In genomic region chr16:11101283-11101682, GRCh38 we compare ENCODE assay signal across 13 cellular contexts.
DNase-seq lines count a peak whose midpoint lies in the region; ATAC-seq, FAIRE-seq and TF ChIP-seq lines count a peak whose summit lies in the region.
"Had no signal": no experiment of that assay in that cellular context is flagged by ENCODE, and none has a peak within 500 bp of the region (broad histone marks: within the 10 kb centered on the region; RNA-seq: fewer than 3 reads in every experiment).

No MANE protein-coding gene starts in this region.

- no peak overlapping the region for H3K4me3 Mint-ChIP-seq in stimulated activated naive CD8-positive, alpha-beta T cell treated with anti-CD3 and anti-CD28 coated beads, Interleukin-15, Interleukin-2, amounts not matched to agents 100 ng/mL and 50 ng/mL, for 24 hours
- H3K4me3 Mint-ChIP-seq in nephron, result no peak overlapping the region

- TF ChIP-seq RAD21 in K562 (CRISPR knock-in tag; conservative IDR thresholded peaks at IDR 0.05 in 1 of 2, IDR thresholded peaks at IDR 0.05 in 1 of 2), result no peak

- peak overlapping the region; percentile 1 to 22; a peak in 1 of 4 replicates for H3K9ac ChIP-seq in K562 (ENCODE audit: insufficient read depth in 1 of 2, low read depth in 2 of 2, low read length in 2 of 2)
- H3K9ac ChIP-seq: parathyroid adenoma had no signal

- TF ChIP-seq POLR2A in K562 (conservative IDR thresholded peaks at IDR 0.05) (no peak), vagina (IDR thresholded peaks at IDR 0.05) (no peak)

- POLR2A ChIA-PET in K562 (lab: Yijun Ruan, JAX), result interaction anchor here (0.6 to 3.7 kb wide), 2 partner anchors 135 to 154 kb away, joined by 4 to 36 read pairs; partner anchors contain the start of gene SOCS1

- no peaks in the 10 kb centered on the region for H3K27me3 Mint-ChIP-seq in stimulated activated naive CD8-positive, alpha-beta T cell treated with anti-CD3 and anti-CD28 coated beads, Interleukin-15, Interleukin-2, amounts not matched to agents 100 ng/mL and 50 ng/mL, for 24 hours
- H3K27me3 Mint-ChIP-seq in nephron (ENCODE audit: low read depth), result no peaks in the 10 kb centered on the region

- in situ Hi-C loops in K562 (cut with MboI), result loop anchor here (10.0 kb wide), 1 partner anchor 244 kb away; the partner anchor contains the start of gene RMI2

- peaks cover 25% of the 10 kb centered on the region for H3K36me3 Mint-ChIP-seq in stimulated activated naive CD8-positive, alpha-beta T cell treated with anti-CD3 and anti-CD28 coated beads, Interleukin-15, Interleukin-2, amounts not matched to agents 100 ng/mL and 50 ng/mL, for 24 hours (ENCODE audit: low read depth)
- H3K36me3 Mint-ChIP-seq in nephron (ENCODE audit: low read depth), result no peaks in the 10 kb centered on the region

- WGBS in K562 (ENCODE audit: insufficient coverage, low coverage, missing lambda C conversion rate), result 27% methylated on average over 5 of the region's 6 CpGs

- H3K4me1 Mint-ChIP-seq in stimulated activated naive CD8-positive, alpha-beta T cell treated with anti-CD3 and anti-CD28 coated beads, Interleukin-15, Interleukin-2, amounts not matched to agents 100 ng/mL and 50 ng/mL, for 24 hours (ENCODE audit: low read depth), result peaks cover 90% of the 10 kb centered on the region
- peaks cover 86% of the 10 kb centered on the region for H3K4me1 Mint-ChIP-seq in nephron

- no peak overlapping the region for H2AFZ ChIP-seq in K562 (ENCODE audit: low read depth, low read length)
- H2AFZ ChIP-seq: parathyroid adenoma had no signal

- no peaks in the 10 kb centered on the region for H3K9me3 ChIP-seq in K562 (replicated peaks; ENCODE audit: control insufficient read depth, insufficient read depth, low read depth, low read length)
- no peaks in the 10 kb centered on the region for H3K9me3 ChIP-seq in vagina
- H3K9me3 ChIP-seq: lower lobe of right lung had no signal

- peak overlapping the region; percentile 91 for H3K27ac Mint-ChIP-seq in stimulated activated naive CD8-positive, alpha-beta T cell treated with anti-CD3 and anti-CD28 coated beads, Interleukin-15, Interleukin-2, amounts not matched to agents 100 ng/mL and 50 ng/mL, for 24 hours
- peak overlapping the region; percentile 81 to 97 (median 95) for H3K27ac Mint-ChIP-seq in nephron

- H3K36me3 ChIP-seq in K562 (ENCODE audit: control insufficient read depth, insufficient read depth, low read length) (peaks cover 13% of the 10 kb centered on the region; the same call in 1 of the 3 replicates), vagina (no peaks in the 10 kb centered on the region)

- ATAC-seq in stimulated activated naive CD8-positive, alpha-beta T cell treated with anti-CD3 and anti-CD28 coated beads, Interleukin-15, Interleukin-2, amounts not matched to agents 100 U/mL and 50 U/mL, for 24 hours, result no peak
- no peak; the same call in 2 of the 3 replicates for ATAC-seq in K562
- no peak for ATAC-seq in GM19452 (IDR thresholded peaks at IDR 0.05; ENCODE audit: unreplicated experiment)
- ATAC-seq: lower lobe of right lung had no signal

- intact Hi-C loops in K562 (cut with micrococcal nuclease), result loop anchor here (2.0 kb wide), 1 partner anchor 28 kb away; no protein-coding TSS in a partner anchor
- intact Hi-C loops in vagina (cut with DNase I), result loop anchor here (10.0 kb wide), 1 partner anchor 126 kb away; no protein-coding TSS in a partner anchor

- 0 out of 2 replicates have a peak, but pooled peaks cover 7% of the 10 kb centered on the region for H4K20me1 ChIP-seq in K562 (replicated peaks; ENCODE audit: control insufficient read depth, insufficient read depth, low read length)

- no peak for FAIRE-seq in K562 (lab: Jason Lieb, UNC)

- H3K27me3 ChIP-seq in K562 (ENCODE audit: control insufficient read depth in 2 of 2, insufficient read depth in 2 of 2, low read length in 2 of 2) (no peaks in the 10 kb centered on the region), vagina (no peaks in the 10 kb centered on the region)

- H3K4me3 ChIP-seq in K562 (no peak overlapping the region), vagina (no peak overlapping the region)
- H3K4me3 ChIP-seq: coronary artery, lower lobe of right lung had no signal

- H3K9me3 Mint-ChIP-seq in stimulated activated naive CD8-positive, alpha-beta T cell treated with anti-CD3 and anti-CD28 coated beads, Interleukin-15, Interleukin-2, amounts not matched to agents 100 ng/mL and 50 ng/mL, for 24 hours, result no peaks in the 10 kb centered on the region
- no peaks in the 10 kb centered on the region for H3K9me3 Mint-ChIP-seq in nephron

- H3K27ac ChIP-seq in K562 (ENCODE audit: extremely low read depth, low read depth, low read length) (peak overlapping the region; percentile 61; the same call in 2 of the 3 replicates), vagina (peak overlapping the region; percentile 79)
- H3K27ac ChIP-seq: parathyroid adenoma had no signal

- CTCF ChIA-PET in K562 (lab: Yijun Ruan, JAX; ENCODE audit: low intra/inter-chr PET ratio), result interaction anchor here (0.8 to 2.1 kb wide), 2 partner anchors 130 to 154 kb away, joined by 3 to 9 read pairs; partner anchors contain the start of gene SOCS1

- TF ChIP-seq CTCF in K562 (IDR thresholded peaks at IDR 0.05 in 2 of 3, conservative IDR thresholded peaks at IDR 0.05 in 1 of 3; ENCODE audit: insufficient read depth in 2 of 3, low read depth in 1 of 3, low read length in 3 of 3), result no peak
- no peak for TF ChIP-seq CTCF in nephron (IDR thresholded peaks at IDR 0.05; ENCODE audit: unreplicated experiment in 3 of 3)
- no peak for TF ChIP-seq CTCF in vagina (IDR thresholded peaks at IDR 0.05)
- no peak for TF ChIP-seq CTCF in GM10266 (IDR thresholded peaks at IDR 0.05; ENCODE audit: control insufficient read depth, insufficient read depth, low read depth, missing control alignments)

- H3K4me2 ChIP-seq in K562 (ENCODE audit: insufficient read depth, low read length), result no peak overlapping the region

- no TSS peak for BruUV-seq in K562 (replicated peaks; lab: Mats Ljungman, UMichigan)

- DNase-seq in stimulated activated naive CD8-positive, alpha-beta T cell treated with anti-CD3 and anti-CD28 coated beads, Interleukin-15, Interleukin-2, amounts not matched to agents 100 U/mL and 50 U/mL, for 24 hours, result no peak
- DNase-seq in K562 (ENCODE audit: extremely low read depth in 1 of 4, low spot score in 3 of 4), result no peak
- no peak for DNase-seq in vagina (ENCODE audit: extremely low spot score in 2 of 2)
- no peak for DNase-seq in GM10266 (ENCODE audit: extremely low spot score)
- DNase-seq in NCI-H1417 (lab: John Stamatoyannopoulos, UW), result no peak
- DNase-seq: amniotic stem cell, lower lobe of right lung, SHP77 had no signal

- TF ChIP-seq EP300 in K562 (IDR thresholded peaks at IDR 0.05; ENCODE audit: low read length), result no peak

- H3K9me1 ChIP-seq in K562 (ENCODE audit: control insufficient read depth, insufficient read depth, low read length), result peaks cover 4% of the 10 kb centered on the region

- H3K4me1 ChIP-seq in K562 (replicated peaks in 1 of 2; ENCODE audit: control insufficient read depth in 2 of 2, insufficient read depth in 2 of 2, low read length in 2 of 2), result peaks cover 56 to 58% of the 10 kb centered on the region in 2 experiments
- H3K4me1 ChIP-seq in vagina, result peaks cover 59% of the 10 kb centered on the region

- H3K79me2 ChIP-seq in K562 (ENCODE audit: control insufficient read depth, insufficient read depth, low read length), result no peaks in the 10 kb centered on the region
- H3K79me2 ChIP-seq: parathyroid adenoma had no signal

TF ChIP-seq in K562, 482 proteins besides CTCF, POLR2A, EP300 and RAD21 (continues in another document):
- TF ChIP-seq, protein P1, sequence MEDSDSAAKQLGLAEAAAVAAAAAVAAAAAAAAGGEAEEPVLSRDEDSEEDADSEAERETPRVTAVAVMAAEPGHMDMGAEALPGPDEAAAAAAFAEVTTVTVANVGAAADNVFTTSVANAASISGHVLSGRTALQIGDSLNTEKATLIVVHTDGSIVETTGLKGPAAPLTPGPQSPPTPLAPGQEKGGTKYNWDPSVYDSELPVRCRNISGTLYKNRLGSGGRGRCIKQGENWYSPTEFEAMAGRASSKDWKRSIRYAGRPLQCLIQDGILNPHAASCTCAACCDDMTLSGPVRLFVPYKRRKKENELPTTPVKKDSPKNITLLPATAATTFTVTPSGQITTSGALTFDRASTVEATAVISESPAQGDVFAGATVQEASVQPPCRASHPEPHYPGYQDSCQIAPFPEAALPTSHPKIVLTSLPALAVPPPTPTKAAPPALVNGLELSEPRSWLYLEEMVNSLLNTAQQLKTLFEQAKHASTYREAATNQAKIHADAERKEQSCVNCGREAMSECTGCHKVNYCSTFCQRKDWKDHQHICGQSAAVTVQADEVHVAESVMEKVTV (CRISPR knock-in tag; IDR thresholded peaks at IDR 0.05), result no peak
- TF ChIP-seq ELF2 (CRISPR knock-in tag; IDR thresholded peaks at IDR 0.05) (no peak), ZNF449 (CRISPR knock-in tag; IDR thresholded peaks at IDR 0.05) (no peak), MTA1 (IDR thresholded peaks at IDR 0.05; ENCODE audit: borderline replicate concordance) (no peak), SRF (CRISPR knock-in tag; IDR thresholded peaks at IDR 0.05) (0 out of 4 replicates have a peak, but pooled peaks of 1 of the 2 experiments have one; percentile 52)
- TF ChIP-seq, protein P2, sequence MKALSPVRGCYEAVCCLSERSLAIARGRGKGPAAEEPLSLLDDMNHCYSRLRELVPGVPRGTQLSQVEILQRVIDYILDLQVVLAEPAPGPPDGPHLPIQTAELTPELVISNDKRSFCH (CRISPR knock-in tag; IDR thresholded peaks at IDR 0.05), result no peak
- TF ChIP-seq, protein P2 (tag; IDR thresholded peaks at IDR 0.05), result 0 out of 2 replicates have a peak, but pooled peaks have one; percentile 13
